In genomic region chr14:104644656-104645055, GRCh38 we compare ENCODE assay signal across 32 cellular contexts. TPM values are rescaled to one million over a fixed set of nuclear protein-coding genes. Genes with fewer than 3 reads are reported as not detected.
"Had no signal": no experiment of that assay in that cellular context is flagged by ENCODE, and none has a peak within 500 bp of the region (broad histone marks: within the 10 kb centered on the region; RNA-seq: fewer than 3 reads in every experiment).

No MANE protein-coding gene starts in this region.

- H3K27ac Mint-ChIP-seq: memory B cell; mesothelial cell of epicardium; natural killer cell treated with Interleukin-12 subunit alpha and Interleukin-12 subunit beta and Interleukin-15 and Interleukin-18, amount 100 ng/mL, for 72 hours; stimulated activated effector memory CD8-positive, alpha-beta T cell treated with anti-CD3 and anti-CD28 coated beads, Interleukin-12 subunit alpha, Interleukin-12 subunit beta, amount 100 ng/mL, for 72 hours had no signal

- H3K4me1 Mint-ChIP-seq: stimulated activated effector memory CD8-positive, alpha-beta T cell treated with anti-CD3 and anti-CD28 coated beads, Interleukin-12 subunit alpha, Interleukin-12 subunit beta, amount 100 ng/mL, for 72 hours had no signal

- H3K27me3 Mint-ChIP-seq: memory B cell had no signal

- H3K4me2 ChIP-seq: hepatocyte had no signal

- H3K4me3 Mint-ChIP-seq: memory B cell; mesothelial cell of epicardium; naive B cell; natural killer cell treated with Interleukin-12 subunit alpha and Interleukin-12 subunit beta and Interleukin-15 and Interleukin-18, amount 100 ng/mL, for 72 hours; stimulated activated effector memory CD8-positive, alpha-beta T cell treated with anti-CD3 and anti-CD28 coated beads, Interleukin-12 subunit alpha, Interleukin-12 subunit beta, amount 100 ng/mL, for 72 hours had no signal

- H3K36me3 Mint-ChIP-seq: memory B cell; naive B cell; natural killer cell treated with Interleukin-12 subunit alpha and Interleukin-12 subunit beta and Interleukin-15 and Interleukin-18, amount 100 ng/mL, for 72 hours; stimulated activated effector memory CD8-positive, alpha-beta T cell treated with anti-CD3 and anti-CD28 coated beads, Interleukin-12 subunit alpha, Interleukin-12 subunit beta, amount 100 ng/mL, for 72 hours had no signal

- DNase-seq: dorsolateral prefrontal cortex; effector CD4-positive, alpha-beta T cell; foreskin keratinocyte; heart left ventricle; left colon; left ventricle myocardium superior; mucosa of descending colon; naive B cell; nucleus accumbens; ovary; psoas muscle; right cardiac atrium; sigmoid colon; stimulated activated CD4-positive, alpha-beta T cell treated with anti-CD3 and anti-CD28 coated beads, Interleukin-2, amount 100 ng/mL, for 24 hours; stimulated activated CD4-positive, alpha-beta T cell treated with anti-CD3 and anti-CD28 coated beads, Interleukin-4, amount 100 ng/mL, for 24 hours; stimulated activated naive CD8-positive, alpha-beta T cell treated with anti-CD3 and anti-CD28 coated beads, Interleukin-15, Interleukin-2, amounts not matched to agents 100 U/mL and 50 U/mL, for 24 hours; uterus had no signal

- H3K36me3 ChIP-seq: esophagus muscularis mucosa, gastroesophageal sphincter, heart left ventricle, ovary, sigmoid colon, thoracic aorta, tibial nerve, upper lobe of right lung, uterus had no signal

- H3K27ac ChIP-seq: dorsolateral prefrontal cortex, esophagus muscularis mucosa, foreskin keratinocyte, gastroesophageal sphincter, heart left ventricle, hepatocyte, ovary, psoas muscle, sigmoid colon, thoracic aorta, tibial nerve, upper lobe of right lung, uterus had no signal

- H3K79me2 ChIP-seq: hepatocyte had no signal

- H2AFZ ChIP-seq: hepatocyte had no signal

- H3K9me3 Mint-ChIP-seq: memory B cell; stimulated activated effector memory CD8-positive, alpha-beta T cell treated with anti-CD3 and anti-CD28 coated beads, Interleukin-12 subunit alpha, Interleukin-12 subunit beta, amount 100 ng/mL, for 72 hours had no signal

- H3K9me3 ChIP-seq: mucosa of descending colon, ovary, thoracic aorta, upper lobe of right lung, uterus had no signal

- H3K4me1 ChIP-seq: foreskin keratinocyte, psoas muscle, upper lobe of right lung, uterus had no signal

- H3K4me3 ChIP-seq: dorsolateral prefrontal cortex, esophagus muscularis mucosa, gastroesophageal sphincter, heart left ventricle, hepatocyte, lung, mucosa of descending colon, ovary, psoas muscle, sigmoid colon, thoracic aorta, tibial nerve, upper lobe of right lung, uterus had no signal

- H3K27me3 ChIP-seq: hepatocyte, ovary, uterus had no signal

- ATAC-seq: foreskin keratinocyte; gastroesophageal sphincter; heart left ventricle; left colon; left ventricle myocardium superior; mucosa of descending colon; natural killer cell treated with Interleukin-12 subunit alpha and Interleukin-12 subunit beta and Interleukin-15 and Interleukin-18, amount 100 ng/mL, for 72 hours; psoas muscle; right cardiac atrium; stimulated activated effector memory CD8-positive, alpha-beta T cell treated with anti-CD3 and anti-CD28 coated beads, Interleukin-12 subunit alpha, Interleukin-12 subunit beta, amount 100 ng/mL, for 72 hours; stimulated activated naive CD8-positive, alpha-beta T cell treated with anti-CD3 and anti-CD28 coated beads, Interleukin-15, Interleukin-2, amounts not matched to agents 100 U/mL and 50 U/mL, for 24 hours; upper lobe of right lung had no signal

RNA-seq across cellular contexts. Expression of gene TMEM179, which starts 40.1 kb away (rescaled TPM):
- total RNA-seq: endothelial cell of umbilical vein, epithelial cell of proximal tubule, foreskin keratinocyte, kidney epithelial cell, left ventricle myocardium superior, psoas muscle, renal cortical epithelial cell, thoracic aorta, upper lobe of right lung had no signal
